Comparison of ENCODE assay signal across 8 cellular contexts in the genomic region with DNA sequence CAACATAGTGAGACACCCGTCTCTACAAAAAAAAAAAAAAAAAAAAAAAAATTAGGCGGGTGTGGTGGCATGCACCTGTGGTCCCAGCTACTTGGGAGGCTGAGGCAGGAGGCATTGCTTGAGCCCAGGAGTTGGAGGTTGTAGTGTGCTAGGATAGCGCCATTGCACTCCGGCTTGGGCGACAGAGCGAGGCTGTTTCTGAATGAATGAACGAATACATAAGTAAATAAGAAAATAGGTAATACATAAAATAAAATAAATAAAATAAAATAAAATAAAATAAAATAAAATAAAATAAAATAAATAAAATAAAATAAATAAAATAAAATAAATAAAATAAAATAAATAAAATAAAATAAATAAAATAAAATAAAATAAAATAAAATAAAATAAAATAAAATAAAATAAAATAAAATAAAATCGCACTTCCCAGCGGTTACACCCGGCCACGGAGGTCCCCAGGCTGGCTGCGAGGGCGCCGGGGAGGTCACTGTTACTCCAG.
DNase-seq lines count a peak whose midpoint lies in the region; ATAC-seq and TF ChIP-seq lines count a peak whose summit lies in the region.
"Not testable (repeated sequence)": the region's sequence is repeated elsewhere in the genome, so short reads cannot be mapped to it uniquely, and the experiment has no call there.

No MANE protein-coding gene starts in this region.

- not testable (repeated sequence) for DNase-seq in HL-60 (ENCODE audit: low read depth in 1 of 2, low spot score in 1 of 2); effector memory CD8-positive, alpha-beta T cell; nephron progenitor cell
- DNase-seq in RPMI8226, result peak; percentile 35

- not testable (repeated sequence) for H3K27ac Mint-ChIP-seq in activated naive CD4-positive, alpha-beta T cell treated with anti-CD3 and anti-CD28 coated beads, Interleukin-2, amount 50 U/mL, for 24 hours; nephron progenitor cell; stimulated activated naive CD8-positive, alpha-beta T cell treated with anti-CD3 and anti-CD28 coated beads, Interleukin-15, Interleukin-2, amounts not matched to agents 100 ng/mL and 50 ng/mL, for 24 hours
- H3K27ac Mint-ChIP-seq in effector memory CD8-positive, alpha-beta T cell, result peak overlapping the region; percentile 92 to 96

- H3K4me3 Mint-ChIP-seq in activated naive CD4-positive, alpha-beta T cell treated with anti-CD3 and anti-CD28 coated beads, Interleukin-2, amount 50 U/mL, for 24 hours, result peak overlapping the region; percentile 90
- H3K4me3 Mint-ChIP-seq in effector memory CD8-positive, alpha-beta T cell, result peak overlapping the region; percentile 86 to 87
- peak overlapping the region; percentile 91 for H3K4me3 Mint-ChIP-seq in nephron progenitor cell
- H3K4me3 Mint-ChIP-seq in stimulated activated naive CD8-positive, alpha-beta T cell treated with anti-CD3 and anti-CD28 coated beads, Interleukin-15, Interleukin-2, amounts not matched to agents 100 ng/mL and 50 ng/mL, for 24 hours, result peak overlapping the region; percentile 86

- ATAC-seq in effector memory CD8-positive, alpha-beta T cell (replicated peaks), result not testable (repeated sequence)

- H3K9me3 ChIP-seq in BLaER1 treated with 17β-estradiol and CSF1 and Interleukin-3, amounts not matched to agents 10 nM and 100 nM (replicated peaks in 1 of 11); iPS-18c (ENCODE audit: control insufficient read depth, insufficient read depth, low read length): not testable (repeated sequence)

- H3K27me3 Mint-ChIP-seq in activated naive CD4-positive, alpha-beta T cell treated with anti-CD3 and anti-CD28 coated beads, Interleukin-2, amount 50 U/mL, for 24 hours; stimulated activated naive CD8-positive, alpha-beta T cell treated with anti-CD3 and anti-CD28 coated beads, Interleukin-15, Interleukin-2, amounts not matched to agents 100 ng/mL and 50 ng/mL, for 24 hours: not testable (repeated sequence)
- peaks cover 6 to 10% of the 10 kb centered on the region in 2 donors for H3K27me3 Mint-ChIP-seq in effector memory CD8-positive, alpha-beta T cell
- peaks cover 18% of the 10 kb centered on the region for H3K27me3 Mint-ChIP-seq in nephron progenitor cell (ENCODE audit: low read depth, poor library complexity)

- not testable (repeated sequence) for H3K9me3 Mint-ChIP-seq in activated naive CD4-positive, alpha-beta T cell treated with anti-CD3 and anti-CD28 coated beads, Interleukin-2, amount 50 U/mL, for 24 hours; effector memory CD8-positive, alpha-beta T cell; nephron progenitor cell; stimulated activated naive CD8-positive, alpha-beta T cell treated with anti-CD3 and anti-CD28 coated beads, Interleukin-15, Interleukin-2, amounts not matched to agents 100 ng/mL and 50 ng/mL, for 24 hours

- H3K36me3 ChIP-seq in BLaER1 treated with 17β-estradiol and CSF1 and Interleukin-3, amounts not matched to agents 10 nM and 100 nM, result not testable (repeated sequence)

- TF ChIP-seq CTCF in HL-60 (IDR thresholded peaks at IDR 0.05; ENCODE audit: insufficient read depth, low read length); nephron progenitor cell (IDR thresholded peaks at IDR 0.05): not testable (repeated sequence)

- peaks cover 15% of the 10 kb centered on the region for H3K4me1 Mint-ChIP-seq in activated naive CD4-positive, alpha-beta T cell treated with anti-CD3 and anti-CD28 coated beads, Interleukin-2, amount 50 U/mL, for 24 hours
- H3K4me1 Mint-ChIP-seq in effector memory CD8-positive, alpha-beta T cell (ENCODE audit: low read depth in 2 of 2), result peaks cover 5 to 13% of the 10 kb centered on the region in 2 donors
- H3K4me1 Mint-ChIP-seq in nephron progenitor cell, result peaks cover 31% of the 10 kb centered on the region
- H3K4me1 Mint-ChIP-seq in stimulated activated naive CD8-positive, alpha-beta T cell treated with anti-CD3 and anti-CD28 coated beads, Interleukin-15, Interleukin-2, amounts not matched to agents 100 ng/mL and 50 ng/mL, for 24 hours (ENCODE audit: low read depth), result peaks cover 23% of the 10 kb centered on the region

- peaks cover 65 to 94% (median 92%) of the 10 kb centered on the region in 10 experiments for H3K4me1 ChIP-seq in BLaER1 treated with 17β-estradiol and CSF1 and Interleukin-3, amounts not matched to agents 10 nM and 100 nM

- H3K27me3 ChIP-seq in BLaER1 treated with 17β-estradiol and CSF1 and Interleukin-3, amounts not matched to agents 10 nM and 100 nM; HL-60 (ENCODE audit: insufficient read depth, poor library complexity, severe bottlenecking): not testable (repeated sequence)

- H3K4me3 ChIP-seq in BLaER1 treated with 17β-estradiol and CSF1 and Interleukin-3, amounts not matched to agents 10 nM and 100 nM, result peak overlapping the region; percentile 56 to 79 (median 67)
- H3K4me3 ChIP-seq in HL-60 (replicated peaks; ENCODE audit: insufficient read depth, low read length), result peak overlapping the region; percentile 67
- H3K4me3 ChIP-seq in iPS-18c (ENCODE audit: insufficient read depth, low read depth, low read length), result peak overlapping the region; percentile 78

- peak overlapping the region; percentile 84 to 95 (median 89) for H3K9ac ChIP-seq in BLaER1 treated with 17β-estradiol and CSF1 and Interleukin-3, amounts not matched to agents 10 nM and 100 nM

- peak overlapping the region; percentile 69 to 92 (median 85) for H3K4me2 ChIP-seq in BLaER1 treated with 17β-estradiol and CSF1 and Interleukin-3, amounts not matched to agents 10 nM and 100 nM

- not testable (repeated sequence) for H3K36me3 Mint-ChIP-seq in activated naive CD4-positive, alpha-beta T cell treated with anti-CD3 and anti-CD28 coated beads, Interleukin-2, amount 50 U/mL, for 24 hours
- H3K36me3 Mint-ChIP-seq in effector memory CD8-positive, alpha-beta T cell (ENCODE audit: insufficient read depth), result peaks cover 22% of the 10 kb centered on the region
- peaks cover 30% of the 10 kb centered on the region for H3K36me3 Mint-ChIP-seq in nephron progenitor cell (ENCODE audit: low read depth)
- H3K36me3 Mint-ChIP-seq in stimulated activated naive CD8-positive, alpha-beta T cell treated with anti-CD3 and anti-CD28 coated beads, Interleukin-15, Interleukin-2, amounts not matched to agents 100 ng/mL and 50 ng/mL, for 24 hours (ENCODE audit: low read depth), result peaks cover 21% of the 10 kb centered on the region

- not testable (repeated sequence) for H4K20me1 ChIP-seq in BLaER1 treated with 17β-estradiol and CSF1 and Interleukin-3, amounts not matched to agents 10 nM and 100 nM

- H3K27ac ChIP-seq in BLaER1 treated with 17β-estradiol and CSF1 and Interleukin-3, amounts not matched to agents 10 nM and 100 nM, result peak overlapping the region; percentile 88 to 97 (median 92)
- H3K27ac ChIP-seq in HL-60 (replicated peaks), result peak overlapping the region; percentile 91
